In genomic region chr20:16483024-16483423, GRCh38 we compare ENCODE assay signal across 27 cellular contexts.
"Had no signal": no experiment of that assay in that cellular context is flagged by ENCODE, and none has a peak within 500 bp of the region (broad histone marks: within the 10 kb centered on the region; RNA-seq: fewer than 3 reads in every experiment).

No MANE protein-coding gene starts in this region.

- H3K27ac ChIP-seq: colonic mucosa, coronary artery, epithelial cell of prostate, esophagus muscularis mucosa, esophagus squamous epithelium, foreskin keratinocyte, gastrocnemius medialis, gastroesophageal sphincter, heart left ventricle, heart right ventricle had no signal

- DNase-seq: colonic mucosa; cortex of kidney; dorsolateral prefrontal cortex; effector CD4-positive, alpha-beta T cell; effector CD8-positive, alpha-beta T cell; effector memory CD4-positive, alpha-beta T cell; effector memory CD8-positive, alpha-beta T cell; endodermal cell; erythroblast; esophagus squamous epithelium; foreskin fibroblast; foreskin keratinocyte; foreskin melanocyte; gastrocnemius medialis; glutamatergic neuron; head of caudate nucleus; heart left ventricle; heart right ventricle had no signal

- H3K36me3 ChIP-seq: colonic mucosa, gastrocnemius medialis had no signal

- H3K9me3 ChIP-seq: colonic mucosa, esophagus muscularis mucosa, esophagus squamous epithelium, gastrocnemius medialis, gastroesophageal sphincter, heart left ventricle had no signal

- H3K4me1 ChIP-seq: esophagus muscularis mucosa, esophagus squamous epithelium, foreskin keratinocyte, gastroesophageal sphincter, heart left ventricle had no signal

- FAIRE-seq: colon, endometrium, endothelial cell of umbilical vein, frontal cortex had no signal

- ATAC-seq: effector memory CD8-positive, alpha-beta T cell; esophagus mucosa; foreskin keratinocyte; gastrocnemius medialis; gastroesophageal sphincter; heart left ventricle; heart right ventricle had no signal

- H3K27me3 ChIP-seq: colonic mucosa, dorsolateral prefrontal cortex, esophagus muscularis mucosa, esophagus squamous epithelium, foreskin keratinocyte, gastrocnemius medialis, gastroesophageal sphincter, heart left ventricle, heart right ventricle had no signal

- H3K4me3 ChIP-seq: colonic mucosa, coronary artery, dorsolateral prefrontal cortex, esophagus muscularis mucosa, esophagus squamous epithelium, gastrocnemius medialis, gastroesophageal sphincter, heart left ventricle, heart right ventricle had no signal
